8 cellular contexts compared by ENCODE assay signal in the genomic region with DNA sequence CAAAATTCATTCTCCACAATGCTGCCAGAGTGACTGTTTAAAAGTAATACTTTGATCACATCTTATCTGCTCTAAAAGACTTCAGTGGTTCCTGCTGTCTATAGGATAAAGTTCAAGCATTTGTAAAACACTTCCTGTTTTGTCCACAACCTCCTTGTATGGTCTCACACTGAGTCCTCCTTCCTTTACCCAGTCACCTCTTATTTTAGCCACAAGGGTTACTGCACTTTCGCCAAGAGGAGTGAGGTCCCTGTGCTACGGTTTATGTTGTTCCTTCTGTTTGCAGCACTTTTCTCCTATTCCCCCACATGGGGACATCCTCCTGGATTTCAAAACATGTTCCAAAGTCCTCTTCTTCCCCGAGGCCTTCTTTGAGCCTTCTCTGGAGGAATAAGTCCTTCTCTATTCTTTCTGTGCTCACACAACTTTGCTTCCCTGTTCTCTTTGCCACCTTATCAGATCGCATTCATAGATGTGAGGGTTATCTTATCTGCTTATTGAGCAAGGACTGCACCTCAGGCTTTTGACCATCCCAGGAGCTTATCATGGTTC.
DNase-seq lines count a peak whose midpoint lies in the region; ATAC-seq and TF ChIP-seq lines count a peak whose summit lies in the region.

No MANE protein-coding gene starts in this region.

- CTCF ChIA-PET in CD8-positive, alpha-beta memory T cell (lab: Charles Lee) = interaction anchor here (0.6 to 4.0 kb wide), 6 partner anchors 12 to 597 kb away, joined by 3 to 26 read pairs (median 4); no protein-coding TSS in a partner anchor
- CTCF ChIA-PET in activated CD8-positive, alpha-beta T cell treated with anti-CD3 and anti-CD28 coated beads for 36 hours (lab: Charles Lee) = interaction anchor here (0.6 to 4.3 kb wide), 12 partner anchors 8 to 597 kb away, joined by 3 to 35 read pairs (median 7); no protein-coding TSS in a partner anchor

- H3K9me3 Mint-ChIP-seq in CD8-positive, alpha-beta memory T cell = no peaks in the 10 kb centered on the region
- no peaks in the 10 kb centered on the region for H3K9me3 Mint-ChIP-seq in activated CD8-positive, alpha-beta T cell treated with anti-CD3 and anti-CD28 coated beads for 36 hours

- H3K27ac Mint-ChIP-seq in CD8-positive, alpha-beta memory T cell = peak overlapping the region in 1 of 8 donors; percentile 21
- H3K27ac Mint-ChIP-seq in activated CD8-positive, alpha-beta T cell treated with anti-CD3 and anti-CD28 coated beads for 36 hours = no peak overlapping the region

- peak overlapping the region; percentile 19 for H3K27ac ChIP-seq in CD8-positive, alpha-beta memory T cell (ENCODE audit: low read depth, low read length)

- peaks cover 21 to 65% of the 10 kb centered on the region in 2 donors for H3K27me3 Mint-ChIP-seq in CD8-positive, alpha-beta memory T cell
- H3K27me3 Mint-ChIP-seq in activated CD8-positive, alpha-beta T cell treated with anti-CD3 and anti-CD28 coated beads for 36 hours = peaks cover 36% of the 10 kb centered on the region

- H3K36me3 ChIP-seq in CD8-positive, alpha-beta memory T cell (ENCODE audit: insufficient read depth, low read length) = no peaks in the 10 kb centered on the region

- peak; percentile 56 for ATAC-seq in GM21390 (IDR thresholded peaks at IDR 0.05; ENCODE audit: unreplicated experiment)
- ATAC-seq in HG03460 (IDR thresholded peaks at IDR 0.05; ENCODE audit: unreplicated experiment) = peak; percentile 72
- ATAC-seq in activated CD8-positive, alpha-beta T cell treated with anti-CD3 and anti-CD28 coated beads for 36 hours = peak; percentile 67

- peaks cover 19 to 22% (median 21%) of the 10 kb centered on the region in 3 donors for H3K4me1 Mint-ChIP-seq in CD8-positive, alpha-beta memory T cell
- peaks cover 15% of the 10 kb centered on the region for H3K4me1 Mint-ChIP-seq in activated CD8-positive, alpha-beta T cell treated with anti-CD3 and anti-CD28 coated beads for 36 hours (ENCODE audit: low read depth)

- TF ChIP-seq CTCF in activated CD8-positive, alpha-beta T cell treated with anti-CD3 and anti-CD28 coated beads for 36 hours (IDR thresholded peaks at IDR 0.05) = no peak

- no peak overlapping the region for H3K4me3 ChIP-seq in CD8-positive, alpha-beta memory T cell (ENCODE audit: low read length)

- peaks cover 3% of the 10 kb centered on the region for H3K27me3 ChIP-seq in CD8-positive, alpha-beta memory T cell (ENCODE audit: insufficient read depth, low read length, poor library complexity, severe bottlenecking)

- H3K4me3 Mint-ChIP-seq in CD8-positive, alpha-beta memory T cell = no peak overlapping the region
- no peak overlapping the region for H3K4me3 Mint-ChIP-seq in activated CD8-positive, alpha-beta T cell treated with anti-CD3 and anti-CD28 coated beads for 36 hours

- H3K36me3 Mint-ChIP-seq in CD8-positive, alpha-beta memory T cell = no peaks in the 10 kb centered on the region
- no peaks in the 10 kb centered on the region for H3K36me3 Mint-ChIP-seq in activated CD8-positive, alpha-beta T cell treated with anti-CD3 and anti-CD28 coated beads for 36 hours (ENCODE audit: low read depth)

- peaks cover 10% of the 10 kb centered on the region for H3K4me1 ChIP-seq in CD8-positive, alpha-beta memory T cell (ENCODE audit: insufficient read depth, low read length)

- intact Hi-C loops in activated CD8-positive, alpha-beta T cell treated with anti-CD3 and anti-CD28 coated beads for 36 hours (cut with micrococcal nuclease) = no loop called here

- no peak for DNase-seq in CD8-positive, alpha-beta memory T cell
- DNase-seq in activated CD8-positive, alpha-beta T cell treated with anti-CD3 and anti-CD28 coated beads for 36 hours = no peak
- DNase-seq in middle frontal gyrus (ENCODE audit: extremely low spot score, low spot score) (no peak), NCI-H128 (lab: John Stamatoyannopoulos, UW; ENCODE audit: unreplicated experiment) (no peak), DMS53 (lab: John Stamatoyannopoulos, UW) (no peak)
- DNase-seq in activated effector memory CD4-positive, alpha-beta T cell treated with Interleukin-2 at 50 U/mL for 16 hours = no peak

- POLR2A ChIA-PET in CD8-positive, alpha-beta memory T cell (lab: Charles Lee) = interaction anchor here (0.6 kb wide), 1 partner anchor 127 kb away, joined by 3 read pairs; no protein-coding TSS in a partner anchor
- POLR2A ChIA-PET in activated CD8-positive, alpha-beta T cell treated with anti-CD3 and anti-CD28 coated beads for 36 hours (lab: Charles Lee) = interaction anchor here (1.0 to 1.2 kb wide), 2 partner anchors 124 to 152 kb away, joined by 3 read pairs; no protein-coding TSS in a partner anchor

- no peaks in the 10 kb centered on the region for H3K9me3 ChIP-seq in CD8-positive, alpha-beta memory T cell (ENCODE audit: low read length)
